In genomic region chr18:7697306-7697705, GRCh38 we compare ENCODE assay signal across 12 cellular contexts.
DNase-seq lines count a peak whose midpoint lies in the region; ATAC-seq lines count a peak whose summit lies in the region.
"Had no signal": no experiment of that assay in that cellular context is flagged by ENCODE, and none has a peak within 500 bp of the region (broad histone marks: within the 10 kb centered on the region; RNA-seq: fewer than 3 reads in every experiment).

No MANE protein-coding gene starts in this region.

- ATAC-seq in GM21447 (IDR thresholded peaks at IDR 0.05; ENCODE audit: unreplicated experiment), result no peak
- ATAC-seq: A549; CD8-positive, alpha-beta T cell had no signal

- in situ Hi-C loops in SK-MEL-5 (cut with HindIII; ENCODE audit: low pct_unique_long_range_greater_than_20kb, low sequenced_read_pairs), result no loop called here

- DNase-seq in COLO829 (ENCODE audit: low spot score) (peak; percentile 34), SK-MEL-5 (ENCODE audit: low read depth, low spot score) (peak; percentile 72), foreskin melanocyte (peak; percentile 80)
- DNase-seq in stimulated activated CD4-positive, alpha-beta T cell treated with anti-CD3 and anti-CD28 coated beads, Interleukin-15, amount 100 ng/mL, for 24 hours, result no peak
- DNase-seq: AML-193; CD4-positive, alpha-beta T cell; CD8-positive, alpha-beta T cell; COR-L47; DMS79 treated with DMSO at 0.1 percent for 48 hours; GF-D8 had no signal
